1 cellular context compared by ENCODE assay signal in genomic region chr15:89315375-89315929, GRCh38.
TF ChIP-seq lines count a peak whose summit lies in the region.

No MANE protein-coding gene starts in this region.

TF ChIP-seq in endothelial cell of umbilical vein, 7 proteins besides CTCF, POLR2A, EP300 and RAD21 (continued from another document):
- TF ChIP-seq FOS (IDR thresholded peaks at IDR 0.05; ENCODE audit: borderline replicate concordance, insufficient read depth, low read length): no peak
- TF ChIP-seq POLR2AphosphoS5 (IDR thresholded peaks at IDR 0.05; ENCODE audit: insufficient read depth, low read depth, low read length): no peak
- TF ChIP-seq JUN (IDR thresholded peaks at IDR 0.05; ENCODE audit: borderline replicate concordance, insufficient read depth, insufficient read length, low read depth): no peak
- no peak for TF ChIP-seq GATA2 (IDR thresholded peaks at IDR 0.05; ENCODE audit: insufficient read depth, insufficient read length, low read depth, low read length)
- TF ChIP-seq EZH2 (IDR thresholded peaks at IDR 0.05; ENCODE audit: borderline replicate concordance, low read depth, low read length, severe bottlenecking): no peak
